12 cellular contexts compared by ENCODE assay signal in the genomic region with DNA sequence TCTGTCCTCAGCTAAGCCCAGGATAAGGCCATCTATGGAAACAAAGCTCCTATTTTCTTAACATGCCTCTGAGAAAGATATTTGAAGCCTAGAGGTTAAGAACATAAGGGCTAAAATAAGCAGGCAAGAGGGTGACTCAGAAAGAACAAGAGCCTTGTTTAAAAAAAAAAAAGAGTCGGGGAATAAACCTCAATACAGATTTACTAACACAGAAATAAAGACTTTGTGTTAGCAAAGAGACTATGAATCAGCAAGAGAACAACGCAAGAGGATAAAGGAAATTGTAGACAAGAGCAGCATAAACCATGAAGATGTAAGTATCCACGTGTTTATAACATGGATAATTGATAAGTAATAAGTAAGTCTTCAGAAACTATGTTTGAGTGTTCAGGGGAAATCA. TPM values are rescaled to one million over a fixed set of nuclear protein-coding genes. Genes with fewer than 3 reads are reported as not detected.
A peak's percentile ranks its signal among the peaks of the same experiment; 100 is the strongest.
DNase-seq lines count a peak whose midpoint lies in the region; ATAC-seq, FAIRE-seq and TF ChIP-seq lines count a peak whose summit lies in the region.
"Had no signal": no experiment of that assay in that cellular context is flagged by ENCODE, and none has a peak within 500 bp of the region (broad histone marks: within the 10 kb centered on the region; RNA-seq: fewer than 3 reads in every experiment).

No MANE protein-coding gene starts in this region.

- no peaks in the 10 kb centered on the region for H3K9me3 ChIP-seq in heart right ventricle
- H3K9me3 ChIP-seq: Caco-2 had no signal

- no peak for TF ChIP-seq CTCF in heart right ventricle (IDR thresholded peaks at IDR 0.05)

- H3K27ac ChIP-seq in heart right ventricle, result peak overlapping the region in 1 of 10 donors; percentile 64

- peaks cover 76% of the 10 kb centered on the region for H3K4me1 Mint-ChIP-seq in activated naive CD4-positive, alpha-beta T cell treated with anti-CD3 and anti-CD28 coated beads, Interleukin-2, amount 50 U/mL, for 24 hours
- H3K4me1 Mint-ChIP-seq in activated naive CD8-positive, alpha-beta T cell (ENCODE audit: low read depth), result peaks cover 81% of the 10 kb centered on the region

- H3K27me3 ChIP-seq in heart right ventricle, result no peaks in the 10 kb centered on the region

- no peaks in the 10 kb centered on the region for H3K9me3 Mint-ChIP-seq in activated naive CD4-positive, alpha-beta T cell treated with anti-CD3 and anti-CD28 coated beads, Interleukin-2, amount 50 U/mL, for 24 hours
- no peaks in the 10 kb centered on the region for H3K9me3 Mint-ChIP-seq in activated naive CD8-positive, alpha-beta T cell (ENCODE audit: low read depth)
- H3K9me3 Mint-ChIP-seq: memory B cell had no signal

- no peak overlapping the region for H3K4me3 ChIP-seq in heart right ventricle

- H3K36me3 ChIP-seq in heart right ventricle, result peaks cover 0 to 6% (median 0%) of the 10 kb centered on the region in 9 donors

- no peak for ATAC-seq in heart right ventricle

- H3K27me3 Mint-ChIP-seq in activated naive CD4-positive, alpha-beta T cell treated with anti-CD3 and anti-CD28 coated beads, Interleukin-2, amount 50 U/mL, for 24 hours, result no peaks in the 10 kb centered on the region
- H3K27me3 Mint-ChIP-seq in activated naive CD8-positive, alpha-beta T cell, result no peaks in the 10 kb centered on the region
- H3K27me3 Mint-ChIP-seq: memory B cell had no signal

- peaks cover 8% of the 10 kb centered on the region for H3K36me3 Mint-ChIP-seq in activated naive CD4-positive, alpha-beta T cell treated with anti-CD3 and anti-CD28 coated beads, Interleukin-2, amount 50 U/mL, for 24 hours
- peaks cover 9% of the 10 kb centered on the region for H3K36me3 Mint-ChIP-seq in activated naive CD8-positive, alpha-beta T cell

- intact Hi-C loops in heart right ventricle (cut with DNase I), result no loop called here

- H3K4me3 Mint-ChIP-seq in activated naive CD4-positive, alpha-beta T cell treated with anti-CD3 and anti-CD28 coated beads, Interleukin-2, amount 50 U/mL, for 24 hours, result peak overlapping the region; percentile 3
- H3K4me3 Mint-ChIP-seq in activated naive CD8-positive, alpha-beta T cell, result peak overlapping the region; percentile 41
- H3K4me3 Mint-ChIP-seq: memory B cell had no signal

- H3K27ac Mint-ChIP-seq in activated naive CD4-positive, alpha-beta T cell treated with anti-CD3 and anti-CD28 coated beads, Interleukin-2, amount 50 U/mL, for 24 hours, result peak overlapping the region; percentile 85
- peak overlapping the region; percentile 86 for H3K27ac Mint-ChIP-seq in activated naive CD8-positive, alpha-beta T cell
- H3K27ac Mint-ChIP-seq: memory B cell had no signal

- WGBS in heart right ventricle, 2 donors, result 78 to 80% methylated on average over 3 of the region's 3 CpGs

- H3K4me1 ChIP-seq in heart right ventricle, result peaks cover 0 to 93% (median 0%) of the 10 kb centered on the region in 9 donors

- no peak for DNase-seq in activated naive CD4-positive, alpha-beta T cell treated with Interleukin-2 at 50 U/mL for 16 hours
- peak; percentile 26 for DNase-seq in glomerular visceral epithelial cell (ENCODE audit: extremely low spot score)
- peak; percentile 10 for DNase-seq in urothelium cell line (ENCODE audit: low spot score)
- no peak for DNase-seq in cerebellar cortex (ENCODE audit: low spot score)
- DNase-seq in NCI-H2029 (lab: John Stamatoyannopoulos, UW), result no peak
- DNase-seq in heart right ventricle, result no peak
- DNase-seq: Caco-2; effector memory CD4-positive, alpha-beta T cell; stimulated activated CD4-positive, alpha-beta T cell treated with anti-CD3 and anti-CD28 coated beads, Interleukin-2, amount 100 ng/mL, for 24 hours had no signal

- FAIRE-seq in urothelium cell line (lab: Jason Lieb, UNC), result no peak

RNA-seq across cellular contexts. Expression of a gene that starts 36.0 kb away (rescaled TPM):
- 10 to 100 TPM in 2 of 10 donors, 1 to 10 TPM in 8; 3.0 to 13.9 (median 4.3) TPM for total RNA-seq in heart right ventricle
- polyA plus RNA-seq in heart right ventricle, result 1 to 10 TPM; 3.0 to 6.3 TPM

RNA-seq across cellular contexts. Expression of a gene that starts 56.8 kb away (rescaled TPM):
- 10 to 100 TPM; 38.0 to 53.1 (median 40.5) TPM for total RNA-seq in heart right ventricle
- 10 to 100 TPM; 32.3 to 44.2 TPM for polyA plus RNA-seq in heart right ventricle

Comparison
In these comparisons a context has a peak if more than half of its experiments do, and no peak if none do; other contexts are left out.
1. DNase-seq: peak in glomerular visceral epithelial cell (single experiment) and urothelium cell line (single experiment); none in activated naive CD4-positive, alpha-beta T cell treated with Interleukin-2 at 50 U/mL for 16 hours (single experiment), cerebellar cortex (single experiment), NCI-H2029 (single experiment) and heart right ventricle (0 of 2).